2 cellular contexts compared by ENCODE assay signal in genomic region chr3:64354956-64355355, GRCh38.
TF ChIP-seq lines count a peak whose summit lies in the region.

No MANE protein-coding gene starts in this region.

TF ChIP-seq in IMR-90, 13 proteins besides CTCF, POLR2A, EP300 and RAD21:
- TF ChIP-seq FOS (IDR thresholded peaks at IDR 0.05; ENCODE audit: low read depth, low read length) (no peak), BHLHE40 (IDR thresholded peaks at IDR 0.05; ENCODE audit: low read depth, low read length) (no peak), CEBPB (IDR thresholded peaks at IDR 0.05; ENCODE audit: low read depth, low read length) (no peak), SMC3 (IDR thresholded peaks at IDR 0.05; ENCODE audit: low read depth, low read length) (no peak), CHD1 (IDR thresholded peaks at IDR 0.05; ENCODE audit: low read depth, low read length) (no peak), MAZ (IDR thresholded peaks at IDR 0.05; ENCODE audit: borderline replicate concordance, low read depth, low read length) (no peak), ELK1 (IDR thresholded peaks at IDR 0.05; ENCODE audit: borderline replicate concordance, low read depth, low read length) (no peak), MXI1 (IDR thresholded peaks at IDR 0.05; ENCODE audit: borderline replicate concordance, low read depth, low read length) (no peak), RCOR1 (IDR thresholded peaks at IDR 0.05; ENCODE audit: insufficient replicate concordance, low read length) (no peak), RFX5 (IDR thresholded peaks at IDR 0.05; ENCODE audit: low read depth, low read length) (no peak), USF2 (IDR thresholded peaks at IDR 0.05; ENCODE audit: low read depth, low read length) (no peak), MAFK (IDR thresholded peaks at IDR 0.05; ENCODE audit: low read depth, low read length) (no peak), NFE2L2 (IDR thresholded peaks at IDR 0.05; ENCODE audit: low read depth, low read length) (no peak)

TF ChIP-seq in endothelial cell of umbilical vein, 7 proteins besides CTCF, POLR2A, EP300 and RAD21:
- TF ChIP-seq FOS (IDR thresholded peaks at IDR 0.05; ENCODE audit: borderline replicate concordance, insufficient read depth, low read length), result no peak
- no peak for TF ChIP-seq EZH2 (IDR thresholded peaks at IDR 0.05; ENCODE audit: borderline replicate concordance, low read depth, low read length, severe bottlenecking)
- TF ChIP-seq POLR2AphosphoS5 (IDR thresholded peaks at IDR 0.05; ENCODE audit: insufficient read depth, low read depth, low read length), result no peak
- no peak for TF ChIP-seq MYC (IDR thresholded peaks at IDR 0.05; ENCODE audit: low read depth, low read length)
- TF ChIP-seq JUN (IDR thresholded peaks at IDR 0.05; ENCODE audit: borderline replicate concordance, insufficient read depth, insufficient read length, low read depth), result no peak
- TF ChIP-seq, protein P1, sequence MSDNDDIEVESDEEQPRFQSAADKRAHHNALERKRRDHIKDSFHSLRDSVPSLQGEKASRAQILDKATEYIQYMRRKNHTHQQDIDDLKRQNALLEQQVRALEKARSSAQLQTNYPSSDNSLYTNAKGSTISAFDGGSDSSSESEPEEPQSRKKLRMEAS (IDR thresholded peaks at IDR 0.05; ENCODE audit: insufficient read depth, insufficient read length), result no peak
- TF ChIP-seq GATA2 (IDR thresholded peaks at IDR 0.05; ENCODE audit: insufficient read depth, insufficient read length, low read depth, low read length), result no peak
TF ChIP-seq in endothelial cell of umbilical vein: peak in this region for 0.
